In genomic region chrX:134761788-134762187, GRCh38 we compare ENCODE assay signal across 9 cellular contexts. TPM values are rescaled to one million over a fixed set of nuclear protein-coding genes. Genes with fewer than 3 reads are reported as not detected.
A peak's percentile ranks its signal among the peaks of the same experiment; 100 is the strongest.
DNase-seq lines count a peak whose midpoint lies in the region; ATAC-seq and TF ChIP-seq lines count a peak whose summit lies in the region.
"Had no signal": no experiment of that assay in that cellular context is flagged by ENCODE, and none has a peak within 500 bp of the region (broad histone marks: within the 10 kb centered on the region; RNA-seq: fewer than 3 reads in every experiment).

No MANE protein-coding gene starts in this region.

- H3K4me1 Mint-ChIP-seq in activated CD4-positive, alpha-beta memory T cell treated with anti-CD3 and anti-CD28 coated beads for 36 hours (ENCODE audit: low read depth), result no peaks in the 10 kb centered on the region
- H3K4me1 Mint-ChIP-seq in T-cell, result no peaks in the 10 kb centered on the region
- H3K4me1 Mint-ChIP-seq: CD4-positive, alpha-beta memory T cell had no signal

- H3K79me1 ChIP-seq in mesenchymal stem cell (replicated peaks; ENCODE audit: low read length, poor library complexity, severe bottlenecking), result no peaks in the 10 kb centered on the region

- no peaks in the 10 kb centered on the region for H3K27me3 Mint-ChIP-seq in activated CD4-positive, alpha-beta memory T cell treated with anti-CD3 and anti-CD28 coated beads for 36 hours
- peaks cover 0 to 21% of the 10 kb centered on the region in 2 donors for H3K27me3 Mint-ChIP-seq in T-cell
- H3K27me3 Mint-ChIP-seq: CD4-positive, alpha-beta memory T cell had no signal

- H3K4me2 ChIP-seq in mesenchymal stem cell (ENCODE audit: low read length, poor library complexity, severe bottlenecking), result no peak overlapping the region

- 27% methylated on average over 3 of the region's 4 CpGs for WGBS in mesenchymal stem cell

- H3K27ac ChIP-seq in lower lobe of right lung (no peak overlapping the region), mesenchymal stem cell (ENCODE audit: low read length, poor library complexity, severe bottlenecking) (no peak overlapping the region)

- no peaks in the 10 kb centered on the region for H3K36me3 ChIP-seq in lower lobe of right lung
- no peaks in the 10 kb centered on the region for H3K36me3 ChIP-seq in mesenchymal stem cell (ENCODE audit: control insufficient read depth in 1 of 2, insufficient read depth in 2 of 2, low read depth in 1 of 2, low read length in 2 of 2)

- H3K9me3 Mint-ChIP-seq in activated CD4-positive, alpha-beta memory T cell treated with anti-CD3 and anti-CD28 coated beads for 36 hours, result no peaks in the 10 kb centered on the region
- H3K9me3 Mint-ChIP-seq in T-cell, result no peaks in the 10 kb centered on the region
- H3K9me3 Mint-ChIP-seq: CD4-positive, alpha-beta memory T cell had no signal

- H4K91ac ChIP-seq in mesenchymal stem cell (ENCODE audit: low read length), result no peak overlapping the region

- no peaks in the 10 kb centered on the region for H3K36me3 Mint-ChIP-seq in activated CD4-positive, alpha-beta memory T cell treated with anti-CD3 and anti-CD28 coated beads for 36 hours
- H3K36me3 Mint-ChIP-seq in T-cell, result no peaks in the 10 kb centered on the region
- H3K36me3 Mint-ChIP-seq: CD4-positive, alpha-beta memory T cell had no signal

- CTCF ChIA-PET in activated CD4-positive, alpha-beta memory T cell treated with anti-CD3 and anti-CD28 coated beads for 36 hours (lab: Charles Lee), result no interaction called here
- CTCF ChIA-PET in T-cell (lab: Charles Lee), result no interaction called here

- H3K27me3 ChIP-seq in lower lobe of right lung (ENCODE audit: low read depth) (no peaks in the 10 kb centered on the region), mesenchymal stem cell (ENCODE audit: control insufficient read depth in 1 of 2, insufficient read depth in 1 of 2, low read length in 2 of 2) (peaks cover 0 to under 1% of the 10 kb centered on the region in 2 experiments)

- no peak overlapping the region for H2AFZ ChIP-seq in mesenchymal stem cell (ENCODE audit: low read depth, low read length)

- no peaks in the 10 kb centered on the region for H3K4me1 ChIP-seq in lower lobe of right lung
- no peaks in the 10 kb centered on the region for H3K4me1 ChIP-seq in mesenchymal stem cell (ENCODE audit: control insufficient read depth, insufficient read depth, low read depth, low read length)

- no peak overlapping the region for H3K18ac ChIP-seq in mesenchymal stem cell (ENCODE audit: low read depth in 1 of 2, low read length in 2 of 2)

- ATAC-seq in HG03159 (IDR thresholded peaks at IDR 0.05; ENCODE audit: unreplicated experiment), result peak; percentile 66
- ATAC-seq in lower lobe of right lung, result peak in 1 of 2 donors; percentile 67
- ATAC-seq in T-cell (replicated peaks in 1 of 4), result no peak

- H3K9me3 ChIP-seq in lower lobe of right lung, result no peaks in the 10 kb centered on the region
- H3K9me3 ChIP-seq in mesenchymal stem cell (ENCODE audit: control insufficient read depth, low read length), result peaks cover 5% of the 10 kb centered on the region

- H2BK120ac ChIP-seq in mesenchymal stem cell (ENCODE audit: low read depth, low read length), result no peak overlapping the region

- no peak overlapping the region for H3K23ac ChIP-seq in mesenchymal stem cell (ENCODE audit: low read length in 2 of 2)

- intact Hi-C loops in activated CD4-positive, alpha-beta memory T cell treated with anti-CD3 and anti-CD28 coated beads for 36 hours (cut with micrococcal nuclease), result loop anchor here (5.0 kb wide), 1 partner anchor 279 kb away; no protein-coding TSS in a partner anchor
- intact Hi-C loops in lower lobe of right lung (cut with DNase I), result no loop called here

- no peak overlapping the region for H2BK5ac ChIP-seq in mesenchymal stem cell (ENCODE audit: low read depth, low read length, poor library complexity, severe bottlenecking)

- no peak overlapping the region for H4K8ac ChIP-seq in mesenchymal stem cell (ENCODE audit: low read length)

- H2AK5ac ChIP-seq in mesenchymal stem cell (ENCODE audit: low read length, severe bottlenecking), result no peak overlapping the region

- POLR2A ChIA-PET in activated CD4-positive, alpha-beta memory T cell treated with anti-CD3 and anti-CD28 coated beads for 36 hours (lab: Charles Lee), result no interaction called here
- POLR2A ChIA-PET in T-cell (lab: Charles Lee), result no interaction called here

- H3K14ac ChIP-seq in mesenchymal stem cell (ENCODE audit: low read length in 2 of 2), result no peak overlapping the region

- DNase-seq in NCI-H524 (lab: John Stamatoyannopoulos, UW) (peak; percentile 36 to 51), NCI-H524 treated with DMSO at 0.1 percent for 48 hours (lab: John Stamatoyannopoulos, UW) (no peak), lower lobe of right lung (no peak), mesenchymal stem cell (no peak), T-cell (no peak), COR-L47 (lab: John Stamatoyannopoulos, UW) (no peak)
- DNase-seq in activated CD4-positive, alpha-beta memory T cell treated with anti-CD3 and anti-CD28 coated beads for 36 hours, result peak; percentile 9
- DNase-seq: CD4-positive, alpha-beta memory T cell had no signal

- H2BK15ac ChIP-seq in mesenchymal stem cell (ENCODE audit: low read depth, poor library complexity, severe bottlenecking), result no peak overlapping the region

- H3K4me3 Mint-ChIP-seq in activated CD4-positive, alpha-beta memory T cell treated with anti-CD3 and anti-CD28 coated beads for 36 hours, result no peak overlapping the region
- H3K4me3 Mint-ChIP-seq in T-cell, result no peak overlapping the region
- H3K4me3 Mint-ChIP-seq: CD4-positive, alpha-beta memory T cell had no signal

- H2BK12ac ChIP-seq in mesenchymal stem cell (ENCODE audit: low read length in 2 of 2), result no peak overlapping the region

- H3K4me3 ChIP-seq in lower lobe of right lung, result no peak overlapping the region
- no peak overlapping the region for H3K4me3 ChIP-seq in mesenchymal stem cell (ENCODE audit: insufficient read depth in 1 of 2, low read depth in 1 of 2, low read length in 2 of 2)

- no peak overlapping the region for H3K9ac ChIP-seq in mesenchymal stem cell (ENCODE audit: low read length)

- no peak overlapping the region for H3K4ac ChIP-seq in mesenchymal stem cell (ENCODE audit: low read depth in 1 of 2, low read length in 2 of 2)

- no peak overlapping the region for H3K27ac Mint-ChIP-seq in activated CD4-positive, alpha-beta memory T cell treated with anti-CD3 and anti-CD28 coated beads for 36 hours
- no peak overlapping the region for H3K27ac Mint-ChIP-seq in T-cell
- H3K27ac Mint-ChIP-seq: CD4-positive, alpha-beta memory T cell had no signal

- peak; percentile 32 for TF ChIP-seq CTCF in lower lobe of right lung (IDR thresholded peaks at IDR 0.05)

RNA-seq across cellular contexts. Expression of gene PABIR2, which starts 35.2 kb away (rescaled TPM):
- 10 to 100 TPM; 46.5 to 53.3 TPM for total RNA-seq in activated CD4-positive, alpha-beta memory T cell treated with anti-CD3 and anti-CD28 coated beads for 36 hours
- total RNA-seq in lower lobe of right lung, result 17.0 TPM
- polyA plus RNA-seq in mesenchymal stem cell (2013, experiment 1 of 2), result 10.0 TPM
- 9.5 TPM for polyA plus RNA-seq in mesenchymal stem cell (2013, experiment 2 of 2)
- total RNA-seq in T-cell, result 10 to 100 TPM; 31.8 to 46.1 (median 37.5) TPM

Comparison
In these comparisons a context has a peak if more than half of its experiments do, and no peak if none do; other contexts are left out.
1. DNase-seq: peak in NCI-H524 (2 of 2) and activated CD4-positive, alpha-beta memory T cell treated with anti-CD3 and anti-CD28 coated beads for 36 hours (single experiment); none in NCI-H524 treated with DMSO at 0.1 percent for 48 hours (single experiment), lower lobe of right lung (single experiment), mesenchymal stem cell (single experiment), T-cell (0 of 34) and COR-L47 (single experiment).